In genomic region chr3:179401561-179401960, GRCh38 we compare ENCODE assay signal across 19 cellular contexts.
"Had no signal": no experiment of that assay in that cellular context is flagged by ENCODE, and none has a peak within 500 bp of the region (broad histone marks: within the 10 kb centered on the region; RNA-seq: fewer than 3 reads in every experiment).

No MANE protein-coding gene starts in this region.

- DNase-seq: effector memory CD4-positive, alpha-beta T cell; kidney glomerular epithelial cell; mesendoderm; naive thymus-derived CD4-positive, alpha-beta T cell; nephron progenitor cell; psoas muscle; retina; right lobe of liver; spleen; stimulated activated CD4-positive, alpha-beta T cell treated with anti-CD3 and anti-CD28 coated beads, Interleukin-15, amount 100 ng/mL, for 24 hours; stimulated activated CD4-positive, alpha-beta T cell treated with anti-CD3 and anti-CD28 coated beads, Interleukin-1b, Interleukin-23, amount 100 ng/mL, for 48 hours; stimulated activated CD4-positive, alpha-beta T cell treated with anti-CD3 and anti-CD28 coated beads, Interleukin-4, amount 100 ng/mL, for 24 hours; tibial artery; upper lobe of left lung; uterus had no signal

- H3K9me3 ChIP-seq: psoas muscle, right lobe of liver, spleen, tibial artery, upper lobe of left lung, uterus had no signal

- H3K79me2 ChIP-seq: parathyroid adenoma had no signal

- H3K36me3 ChIP-seq: uterus had no signal

- FAIRE-seq: endometrium had no signal

- H3K4me1 ChIP-seq: parathyroid adenoma, psoas muscle, right lobe of liver, spleen, upper lobe of left lung, uterus had no signal

- H3K27me3 ChIP-seq: right lobe of liver, spleen, tibial artery, upper lobe of left lung, uterus had no signal

- H2AFZ ChIP-seq: parathyroid adenoma had no signal

- H3K27ac ChIP-seq: parathyroid adenoma, psoas muscle, right lobe of liver, spleen, tibial artery, upper lobe of left lung, uterus had no signal

- H3K4me3 ChIP-seq: psoas muscle, right lobe of liver, spleen, tibial artery, upper lobe of left lung, uterus had no signal

- ATAC-seq: esophagus mucosa; naive thymus-derived CD4-positive, alpha-beta T cell; psoas muscle; right lobe of liver; stimulated activated memory B cell treated with anti-CD40 and anti-IgM and Interleukin-4, amounts not matched to agents 10 μg/mL and 1 μg/mL and 100 μg/mL, for 72 hours had no signal

- H3K9ac ChIP-seq: parathyroid adenoma had no signal
